8 cellular contexts compared by ENCODE assay signal in genomic region chr19:46404039-46404883, GRCh38. TPM values are rescaled to one million over a fixed set of nuclear protein-coding genes. Genes with fewer than 3 reads are reported as not detected.
A peak's percentile ranks its signal among the peaks of the same experiment; 100 is the strongest.
DNase-seq lines count a peak whose midpoint lies in the region; ATAC-seq, FAIRE-seq and TF ChIP-seq lines count a peak whose summit lies in the region.

No MANE protein-coding gene starts in this region.

- CTCF ChIA-PET in HepG2 (lab: Yijun Ruan, JAX; ENCODE audit: low intra/inter-chr PET ratio, low total read pairs): interaction anchor here (1.1 to 9.2 kb wide), 3 partner anchors 9 to 110 kb away, joined by 5 to 76 read pairs (median 13); no protein-coding TSS in a partner anchor

- POLR2A ChIA-PET in HepG2 (lab: Yijun Ruan, JAX): interaction anchor here (0.9 to 1.0 kb wide), 3 partner anchors 9 to 22 kb away, joined by 3 to 5 read pairs (median 5); partner anchors contain the start of gene CCDC8

- WGBS in HepG2 (ENCODE audit: low lambda C conversion rate): under 1% methylated on average over 21 of the region's 42 CpGs

- H2AFZ ChIP-seq in ACC112 (ENCODE audit: low read length, unreplicated experiment): peak overlapping the region; percentile 22
- H2AFZ ChIP-seq in HepG2 (ENCODE audit: low read length): peak overlapping the region; percentile 23

- H3K4me2 ChIP-seq in HepG2 (ENCODE audit: low read depth, low read length): peak overlapping the region; percentile 92

- no TSS peak for BruUV-seq in HepG2 (replicated peaks; lab: Mats Ljungman, UMichigan)

- FAIRE-seq in HepG2 (lab: Jason Lieb, UNC): peak; percentile 72

- peak; percentile 20; the same call in 1 of the 2 replicates for TF ChIP-seq RAD21 in HepG2 (CRISPR knock-in tag; IDR thresholded peaks at IDR 0.05)

- no peaks in the 10 kb centered on the region for H3K79me2 ChIP-seq in ACC112 (ENCODE audit: control insufficient read depth, insufficient read depth, low read length, unreplicated experiment)
- no peaks in the 10 kb centered on the region for H3K79me2 ChIP-seq in HepG2 (ENCODE audit: insufficient read depth, low read length)

- H3K9ac ChIP-seq in HepG2 (ENCODE audit: insufficient read depth, low read depth, low read length): peak overlapping the region; percentile 75

- H3K9me3 ChIP-seq in HepG2 (ENCODE audit: low read length) (no peaks in the 10 kb centered on the region), thoracic aorta (no peaks in the 10 kb centered on the region)

- peak; percentile 63 for DNase-seq in HT-29 (ENCODE audit: low spot score)
- DNase-seq in choroid plexus epithelial cell (ENCODE audit: low read depth): no peak
- DNase-seq in HepG2 (ENCODE audit: low spot score): peak; percentile 69
- DNase-seq in thoracic aorta (ENCODE audit: low spot score): no peak
- no peak for DNase-seq in activated CD4-positive, alpha-beta T cell treated with anti-CD3 and anti-CD28 coated beads for 1 hour
- no peak for DNase-seq in pons (ENCODE audit: low spot score)

- peak; percentile 70 to 76 for TF ChIP-seq POLR2A in HepG2 (IDR thresholded peaks at IDR 0.05; ENCODE audit: insufficient read depth in 1 of 2, low read depth in 2 of 2, low read length in 2 of 2)

- intact Hi-C loops in HepG2 (cut with micrococcal nuclease; ENCODE audit: unreplicated experiment): loop anchor here (5.0 kb wide), 1 partner anchor 108 kb away; no protein-coding TSS in a partner anchor

- no peaks in the 10 kb centered on the region for H4K20me1 ChIP-seq in HepG2 (ENCODE audit: insufficient read depth, low read length)

- in situ Hi-C loops in HepG2 (cut with HindIII; ENCODE audit: extremely low pct_ligation_motif_present, low pct_unique_long_range_greater_than_20kb): loop anchor here (5.0 kb wide), 1 partner anchor 83 kb away; no protein-coding TSS in a partner anchor

- H3K36me3 ChIP-seq in ACC112 (ENCODE audit: insufficient read depth, low read length): no peaks in the 10 kb centered on the region
- H3K36me3 ChIP-seq in HepG2 (replicated peaks in 1 of 2; ENCODE audit: control insufficient read depth in 1 of 2, insufficient read depth in 2 of 2, low read length in 2 of 2): no peaks in the 10 kb centered on the region
- H3K36me3 ChIP-seq in thoracic aorta: no peaks in the 10 kb centered on the region

- H3K27me3 ChIP-seq in ACC112 (ENCODE audit: insufficient read depth, low read length): no peaks in the 10 kb centered on the region
- H3K27me3 ChIP-seq in HepG2 (ENCODE audit: control insufficient read depth in 1 of 2, insufficient read depth in 2 of 2, low read length in 2 of 2): no peaks in the 10 kb centered on the region
- no peaks in the 10 kb centered on the region for H3K27me3 ChIP-seq in thoracic aorta (replicated peaks; ENCODE audit: insufficient read depth)

- H3K4me1 ChIP-seq in ACC112 (ENCODE audit: control insufficient read depth, insufficient read depth, low read length, unreplicated experiment) (peaks cover 5% of the 10 kb centered on the region), HepG2 (ENCODE audit: insufficient read depth, low read length) (peaks cover 39% of the 10 kb centered on the region), thoracic aorta (ENCODE audit: control insufficient read depth in 1 of 2, low read depth in 2 of 2) (peaks cover 18 to 75% of the 10 kb centered on the region in 2 donors)

- H3K4me3 ChIP-seq in ACC112 (ENCODE audit: low read depth, low read length) (peak overlapping the region; percentile 21), choroid plexus epithelial cell (ENCODE audit: low read depth, low read length) (peak overlapping the region; percentile 50), HepG2 (replicated peaks in 1 of 3; ENCODE audit: insufficient read depth in 1 of 3, low read depth in 2 of 3, low read length in 3 of 3) (peak overlapping the region; percentile 62 to 85 (median 76)), thoracic aorta (peak overlapping the region; percentile 73)

- TF ChIP-seq CTCF in choroid plexus epithelial cell (conservative IDR thresholded peaks at IDR 0.05; ENCODE audit: low read depth, low read length) (peak; percentile 11), HepG2 (CRISPR knock-in tag; IDR thresholded peaks at IDR 0.05) (peak; percentile 74), thoracic aorta (IDR thresholded peaks at IDR 0.05) (peak; percentile 22)

- no peak for TF ChIP-seq EP300 in HepG2 (IDR thresholded peaks at IDR 0.05; ENCODE audit: low read depth in 2 of 2, low read length in 2 of 2)
- TF ChIP-seq EP300 in HepG2 (CRISPR knock-in tag; IDR thresholded peaks at IDR 0.05; ENCODE audit: borderline replicate concordance): no peak

- H3K27ac ChIP-seq in ACC112 (ENCODE audit: low read depth, low read length) (no peak overlapping the region), HepG2 (ENCODE audit: extremely low read length, insufficient read depth, low read length) (peak overlapping the region; percentile 86), thoracic aorta (peak overlapping the region; percentile 81 to 83)

- peak; percentile 80 for ATAC-seq in HepG2
- ATAC-seq in thoracic aorta (ENCODE audit: insufficient number of reproducible peaks, low FRiP score, low read depth): no peak
- ATAC-seq in HG03469 (IDR thresholded peaks at IDR 0.05; ENCODE audit: unreplicated experiment): no peak

RNA-seq across cellular contexts. Expression of gene CCDC8, which starts 9.1 kb away (rescaled TPM):
- total RNA-seq in HT-29 (2014; rRNA removed; shearing (Covaris generic)): not detected in 2 replicates
- total RNA-seq in HepG2 (2016; rRNA removed; fragmentation: Illumina TruSeq; extraction: Trizol): 0.04 TPM in 1 of 2 replicates, not detected in the other
- total RNA-seq in HepG2 (2016; cell fraction: cytosol; rRNA removed; fragmentation: Illumina TruSeq; extraction: Trizol; ENCODE audit: low read depth): not detected in 2 replicates
- total RNA-seq in HepG2 (2016; cell fraction: insoluble cytoplasmic fraction; rRNA removed; fragmentation: Illumina TruSeq; extraction: Trizol): 0.06 TPM in 1 of 2 replicates, not detected in the other
- not detected in 2 replicates for total RNA-seq in HepG2 (2016; cell fraction: membrane; rRNA removed; fragmentation: Illumina TruSeq; extraction: Trizol)
- total RNA-seq in HepG2 (2016; cell fraction: nucleus; rRNA removed; fragmentation: Illumina TruSeq; extraction: Trizol): not detected in 2 replicates
- polyA plus RNA-seq in HepG2 (2011; rRNA removed): not detected in 2 replicates
- polyA plus RNA-seq in HepG2 (2011; cell fraction: cytosol; rRNA removed): not detected in 2 replicates
- not detected in 2 replicates for polyA plus RNA-seq in HepG2 (2011; cell fraction: nucleus; rRNA removed)
- not detected in 2 replicates for polyA plus RNA-seq in HepG2 (2012)
- not detected in 2 replicates for polyA plus RNA-seq in HepG2 (2016; cell fraction: cytosol; fragmentation: Illumina TruSeq; extraction: Trizol; ENCODE audit: low read depth)
- not detected in 2 replicates for polyA plus RNA-seq in HepG2 (2016; cell fraction: insoluble cytoplasmic fraction; fragmentation: Illumina TruSeq; extraction: Trizol; ENCODE audit: low read depth)
- not detected in 2 replicates for polyA plus RNA-seq in HepG2 (2016; cell fraction: membrane; fragmentation: Illumina TruSeq; extraction: Trizol; ENCODE audit: low read depth)
- polyA plus RNA-seq in HepG2 (2016; cell fraction: nucleus; fragmentation: Illumina TruSeq; extraction: Trizol; ENCODE audit: insufficient read depth, low read depth): not detected in 2 replicates
- not detected in 2 replicates for polyA minus RNA-seq in HepG2 (2011; rRNA and poly(A)+ RNA removed; ENCODE audit: low replicate concordance)
- not detected in 2 replicates for polyA minus RNA-seq in HepG2 (2011; cell fraction: cytosol; rRNA and poly(A)+ RNA removed)
- not detected in 2 replicates for polyA minus RNA-seq in HepG2 (2011; cell fraction: nucleus; rRNA and poly(A)+ RNA removed)
- total RNA-seq in thoracic aorta: 10 to 100 TPM; 22.6 to 23.0 TPM

RNA-seq across cellular contexts. Expression of gene PNMA8C, which starts 24.5 kb away (rescaled TPM):
- total RNA-seq in HT-29 (2014; rRNA removed; shearing (Covaris generic)): 0.05 TPM in 1 of 2 replicates, not detected in the other
- total RNA-seq in HepG2 (2016; rRNA removed; fragmentation: Illumina TruSeq; extraction: Trizol) (not detected in 2 replicates), thoracic aorta (1 to 10 TPM; 1.2 to 5.2 TPM)
- total RNA-seq in HepG2 (2016; cell fraction: cytosol; rRNA removed; fragmentation: Illumina TruSeq; extraction: Trizol; ENCODE audit: low read depth): not detected in 2 replicates
- not detected in 2 replicates for total RNA-seq in HepG2 (2016; cell fraction: insoluble cytoplasmic fraction; rRNA removed; fragmentation: Illumina TruSeq; extraction: Trizol)
- total RNA-seq in HepG2 (2016; cell fraction: membrane; rRNA removed; fragmentation: Illumina TruSeq; extraction: Trizol): not detected in 2 replicates
- total RNA-seq in HepG2 (2016; cell fraction: nucleus; rRNA removed; fragmentation: Illumina TruSeq; extraction: Trizol): not detected in 2 replicates
- not detected in 2 replicates for polyA plus RNA-seq in HepG2 (2011; rRNA removed)
- not detected in 2 replicates for polyA plus RNA-seq in HepG2 (2011; cell fraction: cytosol; rRNA removed)
- polyA plus RNA-seq in HepG2 (2011; cell fraction: nucleus; rRNA removed): not detected in 2 replicates
- not detected in 2 replicates for polyA plus RNA-seq in HepG2 (2012)
- not detected in 2 replicates for polyA plus RNA-seq in HepG2 (2016; cell fraction: cytosol; fragmentation: Illumina TruSeq; extraction: Trizol; ENCODE audit: low read depth)
- polyA plus RNA-seq in HepG2 (2016; cell fraction: insoluble cytoplasmic fraction; fragmentation: Illumina TruSeq; extraction: Trizol; ENCODE audit: low read depth): not detected in 2 replicates
- not detected in 2 replicates for polyA plus RNA-seq in HepG2 (2016; cell fraction: membrane; fragmentation: Illumina TruSeq; extraction: Trizol; ENCODE audit: low read depth)
- not detected in 2 replicates for polyA plus RNA-seq in HepG2 (2016; cell fraction: nucleus; fragmentation: Illumina TruSeq; extraction: Trizol; ENCODE audit: insufficient read depth, low read depth)
- polyA minus RNA-seq in HepG2 (2011; rRNA and poly(A)+ RNA removed; ENCODE audit: low replicate concordance): 0.02 TPM in 1 of 2 replicates, not detected in the other
- polyA minus RNA-seq in HepG2 (2011; cell fraction: cytosol; rRNA and poly(A)+ RNA removed): not detected in 2 replicates
- polyA minus RNA-seq in HepG2 (2011; cell fraction: nucleus; rRNA and poly(A)+ RNA removed): not detected in 2 replicates

RNA-seq across cellular contexts. Expression of gene PPP5C, which starts 57.4 kb away (rescaled TPM):
- total RNA-seq in HT-29 (2014; rRNA removed; shearing (Covaris generic)): 221 and 224 TPM in 2 replicates
- total RNA-seq in HepG2 (2016; rRNA removed; fragmentation: Illumina TruSeq; extraction: Trizol) (38.2 and 41.6 TPM in 2 replicates), thoracic aorta (100 to 1,000 TPM in 1 of 2 donors, 10 to 100 TPM in 1; 60.6 to 107 TPM)
- total RNA-seq in HepG2 (2016; cell fraction: cytosol; rRNA removed; fragmentation: Illumina TruSeq; extraction: Trizol; ENCODE audit: low read depth): 6.6 and 9.3 TPM in 2 replicates
- total RNA-seq in HepG2 (2016; cell fraction: insoluble cytoplasmic fraction; rRNA removed; fragmentation: Illumina TruSeq; extraction: Trizol): 33.6 and 40.9 TPM in 2 replicates
- total RNA-seq in HepG2 (2016; cell fraction: membrane; rRNA removed; fragmentation: Illumina TruSeq; extraction: Trizol): 12.2 and 12.3 TPM in 2 replicates
- 31.3 and 44.2 TPM in 2 replicates for total RNA-seq in HepG2 (2016; cell fraction: nucleus; rRNA removed; fragmentation: Illumina TruSeq; extraction: Trizol)
- polyA plus RNA-seq in HepG2 (2011; rRNA removed): 67.9 and 68.5 TPM in 2 replicates
- polyA plus RNA-seq in HepG2 (2011; cell fraction: cytosol; rRNA removed): 52.3 and 70.1 TPM in 2 replicates
- polyA plus RNA-seq in HepG2 (2011; cell fraction: nucleus; rRNA removed): 118 and 133 TPM in 2 replicates
- polyA plus RNA-seq in HepG2 (2012): 33.2 and 36.7 TPM in 2 replicates
- polyA plus RNA-seq in HepG2 (2016; cell fraction: cytosol; fragmentation: Illumina TruSeq; extraction: Trizol; ENCODE audit: low read depth): 3.4 and 4.4 TPM in 2 replicates
- polyA plus RNA-seq in HepG2 (2016; cell fraction: insoluble cytoplasmic fraction; fragmentation: Illumina TruSeq; extraction: Trizol; ENCODE audit: low read depth): 45.7 and 54.9 TPM in 2 replicates
- polyA plus RNA-seq in HepG2 (2016; cell fraction: membrane; fragmentation: Illumina TruSeq; extraction: Trizol; ENCODE audit: low read depth): 6.8 and 8.2 TPM in 2 replicates
- polyA plus RNA-seq in HepG2 (2016; cell fraction: nucleus; fragmentation: Illumina TruSeq; extraction: Trizol; ENCODE audit: insufficient read depth, low read depth): 82.9 and 89.8 TPM in 2 replicates
- polyA minus RNA-seq in HepG2 (2011; rRNA and poly(A)+ RNA removed; ENCODE audit: low replicate concordance): 92.2 and 144 TPM in 2 replicates
- 26.7 and 26.9 TPM in 2 replicates for polyA minus RNA-seq in HepG2 (2011; cell fraction: cytosol; rRNA and poly(A)+ RNA removed)
- 63.0 and 66.9 TPM in 2 replicates for polyA minus RNA-seq in HepG2 (2011; cell fraction: nucleus; rRNA and poly(A)+ RNA removed)

Comparison
In these comparisons a context has a peak if more than half of its experiments do, and no peak if none do; other contexts are left out.
1. H3K4me3 ChIP-seq: peak in every context shown above with its lines; median percentile 76 in HepG2; 73 in thoracic aorta; 50 in choroid plexus epithelial cell; 21 in ACC112.
2. DNase-seq: peak in HT-29 (single experiment) and HepG2 (single experiment); none in choroid plexus epithelial cell (single experiment), thoracic aorta (single experiment), activated CD4-positive, alpha-beta T cell treated with anti-CD3 and anti-CD28 coated beads for 1 hour (single experiment) and pons (single experiment).
3. CTCF ChIP-seq: peak in every context shown above with its lines; median percentile 74 in HepG2; 22 in thoracic aorta; 11 in choroid plexus epithelial cell.
4. RNA of gene CCDC8, which starts 9.1 kb away (total RNA-seq): 22.6 to 23.0 TPM in thoracic aorta; 0.04 to 0.06 TPM in HepG2 and not detected in HT-29; every median in the first group is over 10 times any median in the second.